Comparison of ENCODE assay signal across 12 cellular contexts in the genomic region with DNA sequence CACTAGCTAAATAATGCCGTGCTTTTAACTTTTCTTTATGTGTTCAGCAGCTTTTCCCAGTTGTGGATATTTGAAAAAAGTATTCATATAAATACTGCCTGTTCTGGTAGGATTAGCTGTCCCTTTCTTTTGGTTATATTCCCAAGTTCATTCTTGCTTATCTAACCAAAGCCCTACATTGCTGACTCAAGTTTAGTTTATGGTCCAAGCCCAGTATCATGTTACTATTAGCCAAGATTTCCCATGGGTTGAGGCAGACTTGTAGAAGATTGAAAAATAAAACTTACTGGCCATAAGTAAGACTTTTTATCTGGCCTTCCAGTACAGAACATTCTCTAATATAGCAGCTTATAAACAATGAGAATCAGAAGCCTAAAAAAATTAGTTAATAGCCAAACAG. TPM values are rescaled to one million over a fixed set of nuclear protein-coding genes. Genes with fewer than 3 reads are reported as not detected.
DNase-seq lines count a peak whose midpoint lies in the region; ATAC-seq and TF ChIP-seq lines count a peak whose summit lies in the region.
"Had no signal": no experiment of that assay in that cellular context is flagged by ENCODE, and none has a peak within 500 bp of the region (broad histone marks: within the 10 kb centered on the region; RNA-seq: fewer than 3 reads in every experiment).

No MANE protein-coding gene starts in this region.

- H3K79me2 ChIP-seq in GM23248 (ENCODE audit: insufficient read depth) = no peaks in the 10 kb centered on the region

- H3K9ac ChIP-seq in GM23248 = no peak overlapping the region

- peak overlapping the region; percentile 6; the same call in 1 of the 2 replicates for H2AFZ ChIP-seq in GM23248

- POLR2A ChIA-PET in CD8-positive, alpha-beta T cell (lab: Charles Lee) = interaction anchor here (0.6 to 3.4 kb wide), 3 partner anchors 50 to 81 kb away, joined by 3 to 22 read pairs (median 3); a partner anchor contains a TSS

- H4K20me1 ChIP-seq in GM23248 (ENCODE audit: insufficient read depth) = no peaks in the 10 kb centered on the region

- no peak overlapping the region for H3K4me2 ChIP-seq in GM23248 (ENCODE audit: unreplicated experiment)

- in situ Hi-C loops in GM23248 (cut with MboI) = no loop called here
- in situ Hi-C loops in astrocyte of the cerebellum (cut with HindIII; ENCODE audit: low sequenced_read_pairs) = no loop called here

- H3K27ac ChIP-seq in GM23248 (peak overlapping the region; percentile 47), skin epidermis (peak overlapping the region in 18 of 21 experiments; percentile 16 to 76 (median 60))
- no peak overlapping the region for H3K27ac ChIP-seq in CD8-positive, alpha-beta T cell (ENCODE audit: low read depth, low read length)

- H3K36me3 Mint-ChIP-seq in CD8-positive, alpha-beta T cell = no peaks in the 10 kb centered on the region

- no peaks in the 10 kb centered on the region for H3K9me3 ChIP-seq in GM23248 (ENCODE audit: low read depth)
- H3K9me3 ChIP-seq in CD8-positive, alpha-beta T cell (ENCODE audit: low read length) = no peaks in the 10 kb centered on the region

- H3K4me3 ChIP-seq in GM23248 = no peak overlapping the region
- no peak overlapping the region for H3K4me3 ChIP-seq in astrocyte of the cerebellum (ENCODE audit: low read depth, low read length)
- H3K4me3 ChIP-seq in skin epidermis = peak overlapping the region in 2 of 7 experiments; percentile 10 to 13
- no peak overlapping the region for H3K4me3 ChIP-seq in CD8-positive, alpha-beta T cell (ENCODE audit: low read depth, low read length)

- intact Hi-C loops in Right ventricle myocardium superior (cut with DNase I) = no loop called here
- intact Hi-C loops in CD8-positive, alpha-beta T cell (cut with DNase I, micrococcal nuclease) = no loop called here

- H3K9me3 Mint-ChIP-seq in CD8-positive, alpha-beta T cell = no peaks in the 10 kb centered on the region
- H3K9me3 Mint-ChIP-seq: activated T-helper 17 cell treated with anti-CD3 and anti-CD28 coated beads, Interleukin-2, amount 50 U/mL, for 72 hours had no signal

- H3K4me1 ChIP-seq in GM23248 (ENCODE audit: insufficient read depth) = peaks cover 17% of the 10 kb centered on the region
- peaks cover 13% of the 10 kb centered on the region for H3K4me1 ChIP-seq in CD8-positive, alpha-beta T cell (ENCODE audit: insufficient read depth, low read length)

- no peak overlapping the region for H3K4me3 Mint-ChIP-seq in CD8-positive, alpha-beta T cell
- H3K4me3 Mint-ChIP-seq: activated T-helper 17 cell treated with anti-CD3 and anti-CD28 coated beads, Interleukin-2, amount 50 U/mL, for 72 hours had no signal

- H3K9me2 ChIP-seq in GM23248 (ENCODE audit: insufficient read depth) = peaks cover 4% of the 10 kb centered on the region; the same call in 1 of the 2 replicates

- H3K27me3 ChIP-seq in GM23248 (replicated peaks; ENCODE audit: insufficient read depth) = no peaks in the 10 kb centered on the region
- H3K27me3 ChIP-seq in CD8-positive, alpha-beta T cell (ENCODE audit: insufficient read depth, low read length) = no peaks in the 10 kb centered on the region

- H3K27ac Mint-ChIP-seq in CD8-positive, alpha-beta T cell = no peak overlapping the region
- H3K27ac Mint-ChIP-seq: activated T-helper 17 cell treated with anti-CD3 and anti-CD28 coated beads, Interleukin-2, amount 50 U/mL, for 72 hours had no signal

- peak; percentile 78 for ATAC-seq in Right ventricle myocardium superior (ENCODE audit: poor library complexity)
- ATAC-seq in CD8-positive, alpha-beta T cell = no peak
- ATAC-seq: activated T-helper 17 cell treated with anti-CD3 and anti-CD28 coated beads, Interleukin-2, amount 50 U/mL, for 72 hours had no signal

- no peaks in the 10 kb centered on the region for H3K36me3 ChIP-seq in GM23248 (ENCODE audit: low read depth)
- no peaks in the 10 kb centered on the region for H3K36me3 ChIP-seq in CD8-positive, alpha-beta T cell (ENCODE audit: insufficient read depth, low read length)

- peaks cover 28% of the 10 kb centered on the region for H3K4me1 Mint-ChIP-seq in CD8-positive, alpha-beta T cell (ENCODE audit: low read depth)

- H3K27me3 Mint-ChIP-seq in CD8-positive, alpha-beta T cell (ENCODE audit: low read depth) = no peaks in the 10 kb centered on the region
- H3K27me3 Mint-ChIP-seq: activated T-helper 17 cell treated with anti-CD3 and anti-CD28 coated beads, Interleukin-2, amount 50 U/mL, for 72 hours had no signal

- no peak for TF ChIP-seq CTCF in astrocyte of the cerebellum (IDR thresholded peaks at IDR 0.05; ENCODE audit: low read depth, low read length, missing control alignments)
- TF ChIP-seq CTCF in CD8-positive, alpha-beta T cell (IDR thresholded peaks at IDR 0.05) = no peak

- H3F3A ChIP-seq in GM23248 (ENCODE audit: insufficient read depth) = peaks cover 13% of the 10 kb centered on the region; the same call in 1 of the 2 replicates

- CTCF ChIA-PET in CD8-positive, alpha-beta T cell (lab: Charles Lee) = interaction anchor here (1.0 to 2.2 kb wide), 8 partner anchors 18 to 662 kb away, joined by 3 to 13 read pairs (median 3); no protein-coding TSS in a partner anchor

- peak; percentile 78 for DNase-seq in GM23248
- peak; percentile 65 for DNase-seq in astrocyte of the cerebellum (ENCODE audit: low read depth)
- no peak for DNase-seq in Right ventricle myocardium superior
- no peak for DNase-seq in CD8-positive, alpha-beta T cell
- DNase-seq in DMS53 treated with DMSO at 0.1 percent for 48 hours (lab: John Stamatoyannopoulos, UW; ENCODE audit: unreplicated experiment) = no peak
- no peak for DNase-seq in NCI-H2029 (lab: John Stamatoyannopoulos, UW)
- no peak for DNase-seq in amygdala (lab: John Stamatoyannopoulos, UW)
- DNase-seq: dermis blood vessel endothelial cell; NCI-H1436 treated with DMSO at 0.1 percent for 48 hours; stimulated activated naive CD4-positive, alpha-beta T cell had no signal

- WGBS in GM23248 (ENCODE audit: low coverage in 1 of 2, low lambda C conversion rate in 2 of 2, missing lambda C conversion rate in 2 of 2), 2 experiments = 41 to 56% methylated on average over 1 of the region's 1 CpG

RNA-seq across cellular contexts. Expression of a gene that starts 49.7 kb away (rescaled TPM):
- 62.0 and 77.4 TPM in 2 replicates for total RNA-seq in GM23248 (2014; rRNA removed; shearing (Covaris generic))
- 116 and 123 TPM in 2 replicates for polyA plus RNA-seq in GM23248 (2016; fragmentation: Nextera tagmentation; extraction: Ambion mirVana)
- total RNA-seq in Right ventricle myocardium superior = 45.8 TPM
- 10 to 100 TPM; 81.7 to 88.7 TPM for total RNA-seq in CD8-positive, alpha-beta T cell

Comparison
In these comparisons a context has a peak if more than half of its experiments do, and no peak if none do; other contexts are left out.
1. DNase-seq: peak in GM23248 (single experiment) and astrocyte of the cerebellum (single experiment); none in Right ventricle myocardium superior (single experiment), CD8-positive, alpha-beta T cell (0 of 7), DMS53 treated with DMSO at 0.1 percent for 48 hours (single experiment), NCI-H2029 (single experiment) and amygdala (0 of 56).